In genomic region chr1:231419147-231419546, GRCh38 we compare ENCODE assay signal across 9 cellular contexts. TPM values are rescaled to one million over a fixed set of nuclear protein-coding genes. Genes with fewer than 3 reads are reported as not detected.
DNase-seq lines count a peak whose midpoint lies in the region; ATAC-seq and TF ChIP-seq lines count a peak whose summit lies in the region.
"Had no signal": no experiment of that assay in that cellular context is flagged by ENCODE, and none has a peak within 500 bp of the region (broad histone marks: within the 10 kb centered on the region; RNA-seq: fewer than 3 reads in every experiment).

No MANE protein-coding gene starts in this region.

- H3K27ac ChIP-seq in A673 (ENCODE audit: low read depth, low read length, poor library complexity, severe bottlenecking) = no peak overlapping the region
- peak overlapping the region; percentile 79 for H3K27ac ChIP-seq in HL-60 (replicated peaks)
- H3K27ac ChIP-seq in breast epithelium = peak overlapping the region in 1 of 2 donors; percentile 69
- peak overlapping the region; percentile 80 for H3K27ac ChIP-seq in naive thymus-derived CD4-positive, alpha-beta T cell (ENCODE audit: low read depth, low read length)

- CTCF ChIA-PET in A673 (lab: Charles Lee) = no interaction called here
- CTCF ChIA-PET in naive thymus-derived CD4-positive, alpha-beta T cell (lab: Charles Lee) = interaction anchor here (1.5 kb wide), 1 partner anchor 9 kb away, joined by 5 read pairs; no protein-coding TSS in a partner anchor

- no peak for TF ChIP-seq POLR2A in breast epithelium (IDR thresholded peaks at IDR 0.05)

- BruUV-seq in A673 (replicated peaks; lab: Mats Ljungman, UMichigan) = no TSS peak

- H3K4me3 Mint-ChIP-seq in naive thymus-derived CD4-positive, alpha-beta T cell = peak overlapping the region; percentile 67 to 97 (median 90)

- no peaks in the 10 kb centered on the region for H3K36me3 ChIP-seq in A673 (ENCODE audit: insufficient read depth, low read length, poor library complexity, severe bottlenecking)
- H3K36me3 ChIP-seq in breast epithelium = no peaks in the 10 kb centered on the region
- H3K36me3 ChIP-seq in naive thymus-derived CD4-positive, alpha-beta T cell (ENCODE audit: control insufficient read depth in 2 of 3, insufficient read depth in 3 of 3, low read length in 3 of 3) = no peaks in the 10 kb centered on the region

- H3K9me3 ChIP-seq in A673 (ENCODE audit: low read depth, low read length, poor library complexity, severe bottlenecking) (no peaks in the 10 kb centered on the region), breast epithelium (no peaks in the 10 kb centered on the region)
- no peaks in the 10 kb centered on the region for H3K9me3 ChIP-seq in naive thymus-derived CD4-positive, alpha-beta T cell (ENCODE audit: control insufficient read depth in 2 of 3, low read length in 3 of 3)

- peak overlapping the region; percentile 80 for H3K4me3 ChIP-seq in A673 (ENCODE audit: low read depth, low read length, poor library complexity, severe bottlenecking)
- H3K4me3 ChIP-seq in HL-60 (replicated peaks; ENCODE audit: insufficient read depth, low read length) = peak overlapping the region; percentile 49
- peak overlapping the region; percentile 61 to 92 (median 70) for H3K4me3 ChIP-seq in breast epithelium
- peak overlapping the region; percentile 86 for H3K4me3 ChIP-seq in naive thymus-derived CD4-positive, alpha-beta T cell (ENCODE audit: low read length)

- H3K27me3 Mint-ChIP-seq in naive thymus-derived CD4-positive, alpha-beta T cell = peaks cover 0 to 11% (median 0%) of the 10 kb centered on the region in 5 donors

- H3K9me3 Mint-ChIP-seq in naive thymus-derived CD4-positive, alpha-beta T cell = no peaks in the 10 kb centered on the region

- no peak for ATAC-seq in naive thymus-derived CD4-positive, alpha-beta T cell
- no peak for ATAC-seq in HG03342 (IDR thresholded peaks at IDR 0.05; ENCODE audit: unreplicated experiment)
- no peak for ATAC-seq in HG02763 (IDR thresholded peaks at IDR 0.05; ENCODE audit: unreplicated experiment)
- ATAC-seq: esophagus mucosa had no signal

- no peak for DNase-seq in A673 (ENCODE audit: low spot score)
- DNase-seq in HL-60 (ENCODE audit: low read depth in 1 of 2, low spot score in 1 of 2) = no peak
- no peak for DNase-seq in breast epithelium (ENCODE audit: low spot score in 2 of 2)
- DNase-seq in naive thymus-derived CD4-positive, alpha-beta T cell = no peak
- DNase-seq in AG20443 (ENCODE audit: low spot score) = no peak
- no peak for DNase-seq in retina

- intact Hi-C loops in A673 (cut with micrococcal nuclease; ENCODE audit: unreplicated experiment) (no loop called here), breast epithelium (cut with DNase I; ENCODE audit: low total_unique reads) (no loop called here)
- intact Hi-C loops in naive thymus-derived CD4-positive, alpha-beta T cell (cut with micrococcal nuclease) = no loop called here

- POLR2A ChIA-PET in A673 (lab: Charles Lee; ENCODE audit: low non-redundant PET) = no interaction called here
- POLR2A ChIA-PET in naive thymus-derived CD4-positive, alpha-beta T cell (lab: Charles Lee) = interaction anchor here (1.1 kb wide), 2 partner anchors 81 to 182 kb away, joined by 3 read pairs; partner anchors contain the start of genes EXOC8 and SPRTN

- H3K27ac Mint-ChIP-seq in naive thymus-derived CD4-positive, alpha-beta T cell = peak overlapping the region in 2 of 9 donors; percentile 52 to 69

- H3K4me1 Mint-ChIP-seq in naive thymus-derived CD4-positive, alpha-beta T cell = peaks cover 52 to 76% (median 67%) of the 10 kb centered on the region in 7 donors

- H3K27me3 ChIP-seq in A673 (replicated peaks; ENCODE audit: insufficient read depth, low read depth, low read length, poor library complexity) (no peaks in the 10 kb centered on the region), HL-60 (ENCODE audit: insufficient read depth, poor library complexity, severe bottlenecking) (no peaks in the 10 kb centered on the region), breast epithelium (no peaks in the 10 kb centered on the region)
- H3K27me3 ChIP-seq in naive thymus-derived CD4-positive, alpha-beta T cell (ENCODE audit: control insufficient read depth in 2 of 2, insufficient read depth in 2 of 2, low read length in 2 of 2) = no peaks in the 10 kb centered on the region

- peaks cover 3 to 30% (median 11%) of the 10 kb centered on the region in 5 donors for H3K36me3 Mint-ChIP-seq in naive thymus-derived CD4-positive, alpha-beta T cell

- peaks cover 35% of the 10 kb centered on the region for H3K4me1 ChIP-seq in A673 (ENCODE audit: insufficient read depth, low read length, poor library complexity, severe bottlenecking)
- no peaks in the 10 kb centered on the region for H3K4me1 ChIP-seq in breast epithelium
- peaks cover 33 to 57% of the 10 kb centered on the region in 2 donors for H3K4me1 ChIP-seq in naive thymus-derived CD4-positive, alpha-beta T cell (ENCODE audit: control insufficient read depth in 2 of 2, insufficient read depth in 2 of 2, low read length in 2 of 2)

- TF ChIP-seq CTCF in A673 (conservative IDR thresholded peaks at IDR 0.05; ENCODE audit: low read depth, low read length) = no peak
- no peak for TF ChIP-seq CTCF in HL-60 (IDR thresholded peaks at IDR 0.05; ENCODE audit: insufficient read depth, low read length)
- TF ChIP-seq CTCF in breast epithelium (IDR thresholded peaks at IDR 0.05) = no peak

RNA-seq across cellular contexts. Expression of gene EGLN1, which starts 2.9 kb away (rescaled TPM):
- total RNA-seq in A673 (2021) (29.5 and 30.4 TPM in 2 replicates), breast epithelium (10 to 100 TPM; 33.8 to 45.6 (median 38.1) TPM)
- 10 to 100 TPM; 13.6 to 38.9 (median 23.0) TPM for total RNA-seq in naive thymus-derived CD4-positive, alpha-beta T cell
- 10 to 100 TPM; 20.2 to 21.9 TPM for polyA plus RNA-seq in naive thymus-derived CD4-positive, alpha-beta T cell
